8 cellular contexts compared by ENCODE assay signal in the genomic region with DNA sequence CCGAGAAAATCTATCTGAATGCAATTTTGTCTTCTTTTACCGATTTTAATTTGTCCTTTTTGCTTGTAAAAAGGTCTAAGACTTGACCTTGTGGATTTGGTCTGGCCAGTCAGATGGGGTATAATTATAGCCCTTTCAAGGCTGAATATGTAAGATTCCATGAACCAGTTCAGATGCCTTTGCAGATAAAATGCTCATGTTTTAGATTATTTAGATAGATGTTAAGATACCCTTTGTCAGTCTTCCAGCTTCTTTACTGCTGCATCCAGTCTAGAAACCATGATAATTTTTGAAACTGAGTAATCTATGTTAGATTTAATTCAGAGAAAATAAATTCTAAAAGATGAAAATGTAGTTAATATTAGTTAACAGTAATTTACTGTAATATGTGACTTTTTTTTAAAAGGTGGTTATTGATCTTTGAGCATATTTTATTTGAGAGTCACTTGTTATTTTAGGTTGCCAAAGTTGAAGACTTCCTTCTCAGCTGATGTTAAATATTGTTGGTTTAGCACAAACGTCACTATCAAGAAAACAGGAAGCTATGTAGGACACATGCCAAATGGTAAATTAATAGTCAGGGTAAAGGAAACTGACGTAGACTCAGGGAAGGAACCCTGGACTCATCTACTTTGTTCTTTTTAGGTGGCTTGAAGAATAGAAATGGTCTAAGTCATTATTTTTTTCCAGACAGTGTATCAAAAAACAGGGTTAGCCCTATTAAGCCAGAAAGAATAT. TPM values are rescaled to one million over a fixed set of nuclear protein-coding genes. Genes with fewer than 3 reads are reported as not detected.
DNase-seq lines count a peak whose midpoint lies in the region; ATAC-seq and TF ChIP-seq lines count a peak whose summit lies in the region.

No MANE protein-coding gene starts in this region.

- peak overlapping the region; percentile 1 for H3K27ac ChIP-seq in caudate nucleus (ENCODE audit: low read depth, low read length)
- H3K27ac ChIP-seq in liver (ENCODE audit: low read depth in 1 of 2, low read length in 2 of 2), result peak overlapping the region; percentile 2 to 14
- H3K27ac ChIP-seq in vagina, result peak overlapping the region; percentile 59

- no peaks in the 10 kb centered on the region for H3K27me3 Mint-ChIP-seq in stimulated activated naive CD8-positive, alpha-beta T cell treated with anti-CD3 and anti-CD28 coated beads, Interleukin-15, Interleukin-2, amounts not matched to agents 100 ng/mL and 50 ng/mL, for 24 hours

- peak overlapping the region; percentile 22 for H3K4me3 Mint-ChIP-seq in stimulated activated naive CD8-positive, alpha-beta T cell treated with anti-CD3 and anti-CD28 coated beads, Interleukin-15, Interleukin-2, amounts not matched to agents 100 ng/mL and 50 ng/mL, for 24 hours

- H3K4me1 Mint-ChIP-seq in stimulated activated naive CD8-positive, alpha-beta T cell treated with anti-CD3 and anti-CD28 coated beads, Interleukin-15, Interleukin-2, amounts not matched to agents 100 ng/mL and 50 ng/mL, for 24 hours (ENCODE audit: low read depth), result peaks cover 31% of the 10 kb centered on the region

- H3K36me3 ChIP-seq in liver (ENCODE audit: control insufficient read depth in 4 of 4, insufficient read depth in 3 of 4, low read depth in 1 of 4, low read length in 3 of 4), result no peaks in the 10 kb centered on the region
- no peaks in the 10 kb centered on the region for H3K36me3 ChIP-seq in vagina

- TF ChIP-seq CTCF in liver (IDR thresholded peaks at IDR 0.05; ENCODE audit: low read depth, low read length, missing input control), result no peak
- TF ChIP-seq CTCF in vagina (IDR thresholded peaks at IDR 0.05), result no peak

- H3K9ac ChIP-seq in liver (ENCODE audit: low read depth in 1 of 2, low read length in 2 of 2), result no peak overlapping the region

- WGBS in liver, result 43% methylated on average over 4 of the region's 4 CpGs

- no peak for DNase-seq in stimulated activated naive CD8-positive, alpha-beta T cell treated with anti-CD3 and anti-CD28 coated beads, Interleukin-15, Interleukin-2, amounts not matched to agents 100 U/mL and 50 U/mL, for 24 hours
- DNase-seq in caudate nucleus (lab: John Stamatoyannopoulos, UW) (no peak), vagina (ENCODE audit: extremely low spot score in 2 of 2) (no peak), NCI-H1105 treated with DMSO at 0.1 percent for 48 hours (lab: John Stamatoyannopoulos, UW) (no peak), RKO (ENCODE audit: low spot score) (no peak), iPS-NIHi11 (ENCODE audit: low spot score) (no peak)

- H3K27me3 ChIP-seq in liver (ENCODE audit: control insufficient read depth in 4 of 4, insufficient read depth in 4 of 4, low read length in 3 of 4) (no peaks in the 10 kb centered on the region), vagina (no peaks in the 10 kb centered on the region)

- H3K9me3 ChIP-seq in liver (ENCODE audit: control insufficient read depth in 4 of 4, low read length in 3 of 4), result no peaks in the 10 kb centered on the region
- H3K9me3 ChIP-seq in vagina, result no peaks in the 10 kb centered on the region

- no peaks in the 10 kb centered on the region for H3K9me3 Mint-ChIP-seq in stimulated activated naive CD8-positive, alpha-beta T cell treated with anti-CD3 and anti-CD28 coated beads, Interleukin-15, Interleukin-2, amounts not matched to agents 100 ng/mL and 50 ng/mL, for 24 hours

- H3K4me1 ChIP-seq in liver (ENCODE audit: control insufficient read depth in 4 of 4, insufficient read depth in 4 of 4, low read length in 3 of 4), result peaks cover 0 to 11% (median 4%) of the 10 kb centered on the region in 4 donors
- H3K4me1 ChIP-seq in vagina, result peaks cover 22% of the 10 kb centered on the region

- TF ChIP-seq RAD21 in liver (IDR thresholded peaks at IDR 0.05), result peak; percentile 24 to 29

- ATAC-seq in stimulated activated naive CD8-positive, alpha-beta T cell treated with anti-CD3 and anti-CD28 coated beads, Interleukin-15, Interleukin-2, amounts not matched to agents 100 U/mL and 50 U/mL, for 24 hours, result no peak

- peak overlapping the region; percentile 68 for H3K27ac Mint-ChIP-seq in stimulated activated naive CD8-positive, alpha-beta T cell treated with anti-CD3 and anti-CD28 coated beads, Interleukin-15, Interleukin-2, amounts not matched to agents 100 ng/mL and 50 ng/mL, for 24 hours

- peaks cover 15% of the 10 kb centered on the region for H3K36me3 Mint-ChIP-seq in stimulated activated naive CD8-positive, alpha-beta T cell treated with anti-CD3 and anti-CD28 coated beads, Interleukin-15, Interleukin-2, amounts not matched to agents 100 ng/mL and 50 ng/mL, for 24 hours (ENCODE audit: low read depth)

- H3K4me3 ChIP-seq in liver (ENCODE audit: low read depth in 1 of 3, low read length in 3 of 3), result no peak overlapping the region
- no peak overlapping the region for H3K4me3 ChIP-seq in vagina

- intact Hi-C loops in vagina (cut with DNase I), result no loop called here

- no peak for TF ChIP-seq POLR2A in vagina (IDR thresholded peaks at IDR 0.05)

TF ChIP-seq in liver, 16 proteins besides CTCF, POLR2A, EP300 and RAD21:
- TF ChIP-seq, protein P1, sequence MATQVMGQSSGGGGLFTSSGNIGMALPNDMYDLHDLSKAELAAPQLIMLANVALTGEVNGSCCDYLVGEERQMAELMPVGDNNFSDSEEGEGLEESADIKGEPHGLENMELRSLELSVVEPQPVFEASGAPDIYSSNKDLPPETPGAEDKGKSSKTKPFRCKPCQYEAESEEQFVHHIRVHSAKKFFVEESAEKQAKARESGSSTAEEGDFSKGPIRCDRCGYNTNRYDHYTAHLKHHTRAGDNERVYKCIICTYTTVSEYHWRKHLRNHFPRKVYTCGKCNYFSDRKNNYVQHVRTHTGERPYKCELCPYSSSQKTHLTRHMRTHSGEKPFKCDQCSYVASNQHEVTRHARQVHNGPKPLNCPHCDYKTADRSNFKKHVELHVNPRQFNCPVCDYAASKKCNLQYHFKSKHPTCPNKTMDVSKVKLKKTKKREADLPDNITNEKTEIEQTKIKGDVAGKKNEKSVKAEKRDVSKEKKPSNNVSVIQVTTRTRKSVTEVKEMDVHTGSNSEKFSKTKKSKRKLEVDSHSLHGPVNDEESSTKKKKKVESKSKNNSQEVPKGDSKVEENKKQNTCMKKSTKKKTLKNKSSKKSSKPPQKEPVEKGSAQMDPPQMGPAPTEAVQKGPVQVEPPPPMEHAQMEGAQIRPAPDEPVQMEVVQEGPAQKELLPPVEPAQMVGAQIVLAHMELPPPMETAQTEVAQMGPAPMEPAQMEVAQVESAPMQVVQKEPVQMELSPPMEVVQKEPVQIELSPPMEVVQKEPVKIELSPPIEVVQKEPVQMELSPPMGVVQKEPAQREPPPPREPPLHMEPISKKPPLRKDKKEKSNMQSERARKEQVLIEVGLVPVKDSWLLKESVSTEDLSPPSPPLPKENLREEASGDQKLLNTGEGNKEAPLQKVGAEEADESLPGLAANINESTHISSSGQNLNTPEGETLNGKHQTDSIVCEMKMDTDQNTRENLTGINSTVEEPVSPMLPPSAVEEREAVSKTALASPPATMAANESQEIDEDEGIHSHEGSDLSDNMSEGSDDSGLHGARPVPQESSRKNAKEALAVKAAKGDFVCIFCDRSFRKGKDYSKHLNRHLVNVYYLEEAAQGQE (IDR thresholded peaks at IDR 0.05), result no peak
- TF ChIP-seq SP1 (IDR thresholded peaks at IDR 0.05) (peak; percentile 21), NR2F2 (IDR thresholded peaks at IDR 0.05) (peak; percentile 10)

RNA-seq across cellular contexts. Expression of gene BABAM2, which starts 29.8 kb away (rescaled TPM):
- total RNA-seq in liver (10 to 100 TPM in 1 of 2 donors, 1 to 10 TPM in 1; 9.9 to 13.6 TPM), vagina (41.0 TPM)
- polyA plus RNA-seq in liver, result 10 to 100 TPM; 14.2 to 17.0 TPM

RNA-seq across cellular contexts. Expression of gene RBKS, which starts 30.1 kb away (rescaled TPM):
- 10 to 100 TPM in 1 of 2 donors, 1 to 10 TPM in 1; 6.3 to 14.6 TPM for total RNA-seq in liver
- polyA plus RNA-seq in liver, result 10 to 100 TPM; 15.8 to 18.8 TPM
- total RNA-seq in vagina, result 2.2 TPM

Comparison
In these comparisons a context has a peak if more than half of its experiments do, and no peak if none do; other contexts are left out.
1. H3K27ac ChIP-seq: peak in every context shown above with its lines; median percentile 59 in vagina; 8 in liver; 1 in caudate nucleus.